In the genomic region with DNA sequence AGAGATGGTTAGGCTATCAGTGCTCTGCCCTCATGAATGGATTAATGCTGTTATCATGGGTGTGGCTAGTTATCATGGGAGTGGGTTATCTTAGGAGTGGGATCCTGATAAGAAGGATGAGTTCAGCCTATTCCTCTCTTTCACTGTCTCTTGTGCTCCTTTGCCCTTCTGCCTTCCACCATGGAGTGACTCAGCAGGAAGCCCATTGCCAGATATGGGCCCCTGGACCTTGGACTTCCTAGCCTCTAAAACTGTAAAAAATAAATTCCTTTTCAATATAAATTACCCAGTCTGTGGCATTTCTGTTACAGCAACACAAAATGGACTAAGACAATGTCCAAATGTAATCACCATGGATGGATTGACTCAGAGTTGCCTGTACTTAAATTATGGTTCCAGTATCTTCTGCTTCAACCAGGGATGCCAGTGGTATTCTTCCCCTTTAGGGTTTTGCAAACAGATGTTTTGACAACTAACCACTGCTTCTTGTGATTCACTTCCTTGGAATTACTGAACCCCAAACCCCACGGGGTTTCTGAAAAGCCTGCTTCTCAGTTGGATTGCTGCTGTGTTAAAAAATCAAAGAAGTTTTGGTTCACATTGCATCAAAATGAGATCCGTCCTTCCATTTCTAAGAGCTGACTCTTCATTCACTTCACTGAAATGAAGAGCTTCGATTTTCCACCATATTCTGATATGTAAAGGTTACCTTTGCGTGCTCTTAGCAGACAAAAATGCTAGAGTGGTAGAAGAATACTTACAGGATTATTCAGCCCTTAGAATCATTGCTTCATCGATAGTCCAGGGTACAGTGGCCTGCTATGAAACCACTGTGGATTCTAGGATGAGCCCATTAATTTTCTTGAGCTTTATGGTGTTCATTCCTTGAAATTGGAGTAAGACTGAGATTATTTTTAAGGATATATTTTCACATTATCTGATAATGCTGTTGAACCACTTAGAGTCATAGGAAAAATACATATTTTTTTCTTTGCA, we compare ENCODE assay signal across 1 cellular context.
TF ChIP-seq lines count a peak whose summit lies in the region.

No MANE protein-coding gene starts in this region.

TF ChIP-seq in IMR-90, 13 proteins besides CTCF, POLR2A, EP300 and RAD21 (continued from another document):
- TF ChIP-seq, protein P1, sequence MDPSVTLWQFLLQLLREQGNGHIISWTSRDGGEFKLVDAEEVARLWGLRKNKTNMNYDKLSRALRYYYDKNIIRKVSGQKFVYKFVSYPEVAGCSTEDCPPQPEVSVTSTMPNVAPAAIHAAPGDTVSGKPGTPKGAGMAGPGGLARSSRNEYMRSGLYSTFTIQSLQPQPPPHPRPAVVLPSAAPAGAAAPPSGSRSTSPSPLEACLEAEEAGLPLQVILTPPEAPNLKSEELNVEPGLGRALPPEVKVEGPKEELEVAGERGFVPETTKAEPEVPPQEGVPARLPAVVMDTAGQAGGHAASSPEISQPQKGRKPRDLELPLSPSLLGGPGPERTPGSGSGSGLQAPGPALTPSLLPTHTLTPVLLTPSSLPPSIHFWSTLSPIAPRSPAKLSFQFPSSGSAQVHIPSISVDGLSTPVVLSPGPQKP (IDR thresholded peaks at IDR 0.05; ENCODE audit: borderline replicate concordance, low read depth, low read length) = no peak
- TF ChIP-seq RFX5 (IDR thresholded peaks at IDR 0.05; ENCODE audit: low read depth, low read length) = no peak
- no peak for TF ChIP-seq MXI1 (IDR thresholded peaks at IDR 0.05; ENCODE audit: borderline replicate concordance, low read depth, low read length)
